In the genomic region with DNA sequence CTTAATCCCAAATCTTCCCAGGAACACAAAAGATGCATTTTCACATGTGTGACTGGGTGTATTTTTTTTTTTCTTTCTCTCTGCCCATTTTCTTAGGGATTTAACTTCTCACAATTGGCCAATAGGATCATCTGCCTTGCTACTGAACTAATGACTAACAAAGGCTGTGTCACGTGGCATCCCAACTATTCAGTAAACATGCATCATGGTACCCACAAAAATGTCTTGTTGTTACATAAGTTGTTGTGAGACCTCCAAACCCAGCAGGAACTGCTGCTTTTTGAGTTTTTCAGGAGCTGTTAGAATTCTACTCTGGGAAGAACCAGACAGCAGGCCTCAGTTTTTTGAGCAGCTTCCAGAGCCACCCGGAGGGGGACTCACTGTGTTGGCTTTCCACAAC, we compare ENCODE assay signal across 17 cellular contexts. TPM values are rescaled to one million over a fixed set of nuclear protein-coding genes. Genes with fewer than 3 reads are reported as not detected.
DNase-seq lines count a peak whose midpoint lies in the region; FAIRE-seq and TF ChIP-seq lines count a peak whose summit lies in the region.
"Had no signal": no experiment of that assay in that cellular context is flagged by ENCODE, and none has a peak within 500 bp of the region (broad histone marks: within the 10 kb centered on the region; RNA-seq: fewer than 3 reads in every experiment).

No MANE protein-coding gene starts in this region.

- H3K36me3 ChIP-seq in bronchial epithelial cell (ENCODE audit: control insufficient read depth, insufficient read depth, low read length), result no peaks in the 10 kb centered on the region
- H3K36me3 ChIP-seq: esophagus squamous epithelium had no signal

- no peak for FAIRE-seq in bronchial epithelial cell (lab: Jason Lieb, UNC)
- FAIRE-seq: GM12878 had no signal

- no peak overlapping the region for H3K4me3 ChIP-seq in AG10803 (ENCODE audit: low read length)
- no peak overlapping the region for H3K4me3 ChIP-seq in bronchial epithelial cell (ENCODE audit: low read depth, low read length)
- H3K4me3 ChIP-seq: esophagus squamous epithelium, GM12878 had no signal

- DNase-seq in AG10803 (ENCODE audit: low read depth), result peak; percentile 97
- DNase-seq in M059J (ENCODE audit: low read depth), result peak; percentile 78
- peak; percentile 54 for DNase-seq in bronchial epithelial cell (ENCODE audit: low read depth)
- peak; percentile 78 for DNase-seq in kidney tubule cell (ENCODE audit: low spot score)
- DNase-seq in cortex of kidney (lab: John Stamatoyannopoulos, UW), result no peak
- no peak for DNase-seq in stimulated activated CD4-positive, alpha-beta T cell treated with anti-CD3 and anti-CD28 coated beads, Interleukin-2, amount 100 ng/mL, for 48 hours
- no peak for DNase-seq in stimulated activated CD4-positive, alpha-beta T cell treated with anti-CD3 and anti-CD28 coated beads, Interleukin-4, amount 100 ng/mL, for 24 hours
- DNase-seq in NOMO-1 treated with DMSO at 0.1 percent for 48 hours (lab: John Stamatoyannopoulos, UW; ENCODE audit: unreplicated experiment), result no peak
- DNase-seq: activated B cell treated with CpG ODN at 0.5 μM for 24 hours; activated CD8-positive, alpha-beta memory T cell treated with anti-CD3 and anti-CD28 coated beads, Interleukin-2, amount 50 U/mL, for 48 hours; DMS79 treated with DMSO at 0.1 percent for 48 hours; esophagus squamous epithelium; midbrain; NCI-H1092; NCI-H2171 treated with DMSO at 0.1 percent for 48 hours; stimulated activated CD4-positive, alpha-beta T cell treated with anti-CD3 and anti-CD28 coated beads, Interleukin-12 subunit alpha, Interleukin-12 subunit beta, amount 100 ng/mL, for 4 hours had no signal

- no peaks in the 10 kb centered on the region for H3K27me3 ChIP-seq in bronchial epithelial cell (ENCODE audit: control insufficient read depth, insufficient read depth, low read length)
- H3K27me3 ChIP-seq: esophagus squamous epithelium had no signal

- TF ChIP-seq CTCF in AG10803 (conservative IDR thresholded peaks at IDR 0.05; ENCODE audit: low read length) (no peak), bronchial epithelial cell (IDR thresholded peaks at IDR 0.05; ENCODE audit: insufficient read depth, low read length, severe bottlenecking) (no peak)

RNA-seq across cellular contexts. Expression of a gene that starts 31.9 kb away (rescaled TPM):
- total RNA-seq in M059J (2014; rRNA removed; shearing (Covaris generic)), result 3.0 and 3.6 TPM in 2 replicates
- total RNA-seq in bronchial epithelial cell, result 1.3 and 1.7 TPM in 2 replicates
- total RNA-seq: activated B cell treated with CpG ODN at 0.5 μM for 24 hours had no signal

Comparison
In these comparisons a context has a peak if more than half of its experiments do, and no peak if none do; other contexts are left out.
1. DNase-seq: peak in AG10803 (single experiment), M059J (single experiment), bronchial epithelial cell (single experiment) and kidney tubule cell (single experiment); none in cortex of kidney (single experiment), stimulated activated CD4-positive, alpha-beta T cell treated with anti-CD3 and anti-CD28 coated beads, Interleukin-2, amount 100 ng/mL, for 48 hours (0 of 2), stimulated activated CD4-positive, alpha-beta T cell treated with anti-CD3 and anti-CD28 coated beads, Interleukin-4, amount 100 ng/mL, for 24 hours (single experiment) and NOMO-1 treated with DMSO at 0.1 percent for 48 hours (single experiment).